1 cellular context compared by ENCODE assay signal in the genomic region with DNA sequence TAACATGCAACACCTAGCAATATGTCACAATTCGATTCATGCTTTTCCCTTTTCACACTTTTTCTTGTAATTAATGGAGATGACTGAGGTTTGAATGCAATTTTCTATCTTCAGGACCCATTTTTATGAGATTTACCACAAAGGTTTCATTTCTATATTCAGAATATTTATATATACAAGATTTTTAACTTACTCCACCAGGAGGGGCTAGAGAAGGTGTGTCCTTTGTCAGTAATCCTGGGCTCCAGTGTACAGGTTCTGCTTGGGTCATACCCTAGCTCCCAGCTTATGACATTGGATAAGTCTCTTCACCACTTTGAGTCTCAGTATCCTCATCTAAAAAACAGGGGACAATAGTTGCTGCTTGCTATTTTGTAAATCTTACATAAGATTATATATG.
TF ChIP-seq lines count a peak whose summit lies in the region.

No MANE protein-coding gene starts in this region.

TF ChIP-seq in IMR-90, 13 proteins besides CTCF, POLR2A, EP300 and RAD21 (continued from another document):
- TF ChIP-seq USF2 (IDR thresholded peaks at IDR 0.05; ENCODE audit: low read depth, low read length) (no peak), MAZ (IDR thresholded peaks at IDR 0.05; ENCODE audit: borderline replicate concordance, low read depth, low read length) (no peak), MXI1 (IDR thresholded peaks at IDR 0.05; ENCODE audit: borderline replicate concordance, low read depth, low read length) (no peak), ELK1 (IDR thresholded peaks at IDR 0.05; ENCODE audit: borderline replicate concordance, low read depth, low read length) (no peak), NFE2L2 (IDR thresholded peaks at IDR 0.05; ENCODE audit: low read depth, low read length) (no peak), FOS (IDR thresholded peaks at IDR 0.05; ENCODE audit: low read depth, low read length) (no peak), RCOR1 (IDR thresholded peaks at IDR 0.05; ENCODE audit: insufficient replicate concordance, low read length) (no peak), RFX5 (IDR thresholded peaks at IDR 0.05; ENCODE audit: low read depth, low read length) (no peak), CHD1 (IDR thresholded peaks at IDR 0.05; ENCODE audit: low read depth, low read length) (no peak)
